ENCODE assay signal across 1 cellular context in the genomic region with DNA sequence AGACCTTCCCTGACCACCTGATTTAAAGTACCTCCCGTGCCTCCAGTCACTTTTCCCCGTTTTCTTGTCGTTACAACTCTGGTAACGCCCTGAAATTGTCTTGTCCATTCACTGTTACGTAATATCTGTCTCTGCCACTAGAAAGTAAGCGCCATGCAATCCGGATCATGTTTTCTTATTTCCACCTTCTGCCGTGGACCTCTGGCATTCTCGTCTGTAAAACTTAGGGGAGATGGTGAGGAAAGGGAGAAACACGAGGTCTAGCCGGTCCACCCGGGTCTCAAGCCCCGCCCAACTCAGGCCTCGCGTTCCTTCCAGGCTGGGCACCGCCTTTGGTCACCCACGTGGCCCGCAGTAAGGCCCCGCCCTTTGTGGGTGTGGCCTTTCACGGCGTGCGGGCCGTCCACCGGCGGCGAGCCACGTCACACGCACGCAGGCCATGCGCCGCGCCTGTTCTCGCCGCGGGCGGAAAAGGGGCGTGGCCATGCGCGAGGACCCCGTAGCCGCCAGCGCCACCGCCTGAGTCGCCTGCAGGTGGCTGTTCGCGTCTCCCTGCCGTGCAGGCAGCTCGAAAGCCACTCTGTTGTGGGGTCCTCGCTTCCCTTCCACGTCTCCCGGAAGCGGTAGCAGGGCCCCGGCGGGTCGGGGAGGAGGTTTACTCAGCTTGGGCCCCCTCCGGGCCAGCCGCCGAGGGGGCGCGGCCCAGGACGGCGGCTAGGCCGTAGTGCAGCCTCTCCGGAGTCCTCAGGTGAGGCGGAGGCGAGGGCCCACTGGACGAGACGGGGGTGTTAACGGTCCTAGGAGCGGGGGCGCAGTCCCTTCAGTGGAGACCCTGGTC.
TF ChIP-seq lines count a peak whose summit lies in the region.

A gene with protein sequence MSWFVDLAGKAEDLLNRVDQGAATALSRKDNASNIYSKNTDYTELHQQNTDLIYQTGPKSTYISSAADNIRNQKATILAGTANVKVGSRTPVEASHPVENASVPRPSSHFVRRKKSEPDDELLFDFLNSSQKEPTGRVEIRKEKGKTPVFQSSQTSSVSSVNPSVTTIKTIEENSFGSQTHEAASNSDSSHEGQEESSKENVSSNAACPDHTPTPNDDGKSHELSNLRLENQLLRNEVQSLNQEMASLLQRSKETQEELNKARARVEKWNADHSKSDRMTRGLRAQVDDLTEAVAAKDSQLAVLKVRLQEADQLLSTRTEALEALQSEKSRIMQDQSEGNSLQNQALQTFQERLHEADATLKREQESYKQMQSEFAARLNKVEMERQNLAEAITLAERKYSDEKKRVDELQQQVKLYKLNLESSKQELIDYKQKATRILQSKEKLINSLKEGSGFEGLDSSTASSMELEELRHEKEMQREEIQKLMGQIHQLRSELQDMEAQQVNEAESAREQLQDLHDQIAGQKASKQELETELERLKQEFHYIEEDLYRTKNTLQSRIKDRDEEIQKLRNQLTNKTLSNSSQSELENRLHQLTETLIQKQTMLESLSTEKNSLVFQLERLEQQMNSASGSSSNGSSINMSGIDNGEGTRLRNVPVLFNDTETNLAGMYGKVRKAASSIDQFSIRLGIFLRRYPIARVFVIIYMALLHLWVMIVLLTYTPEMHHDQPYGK (plus strand): TSS at position 597 of the 838 bp plus-strand sequence. CDS start 3,133 bp downstream, outside the sequence.

TF ChIP-seq in HepG2, 621 proteins besides CTCF, POLR2A, EP300 and RAD21 (continued from another document and continues in another):
- TF ChIP-seq, protein P1, sequence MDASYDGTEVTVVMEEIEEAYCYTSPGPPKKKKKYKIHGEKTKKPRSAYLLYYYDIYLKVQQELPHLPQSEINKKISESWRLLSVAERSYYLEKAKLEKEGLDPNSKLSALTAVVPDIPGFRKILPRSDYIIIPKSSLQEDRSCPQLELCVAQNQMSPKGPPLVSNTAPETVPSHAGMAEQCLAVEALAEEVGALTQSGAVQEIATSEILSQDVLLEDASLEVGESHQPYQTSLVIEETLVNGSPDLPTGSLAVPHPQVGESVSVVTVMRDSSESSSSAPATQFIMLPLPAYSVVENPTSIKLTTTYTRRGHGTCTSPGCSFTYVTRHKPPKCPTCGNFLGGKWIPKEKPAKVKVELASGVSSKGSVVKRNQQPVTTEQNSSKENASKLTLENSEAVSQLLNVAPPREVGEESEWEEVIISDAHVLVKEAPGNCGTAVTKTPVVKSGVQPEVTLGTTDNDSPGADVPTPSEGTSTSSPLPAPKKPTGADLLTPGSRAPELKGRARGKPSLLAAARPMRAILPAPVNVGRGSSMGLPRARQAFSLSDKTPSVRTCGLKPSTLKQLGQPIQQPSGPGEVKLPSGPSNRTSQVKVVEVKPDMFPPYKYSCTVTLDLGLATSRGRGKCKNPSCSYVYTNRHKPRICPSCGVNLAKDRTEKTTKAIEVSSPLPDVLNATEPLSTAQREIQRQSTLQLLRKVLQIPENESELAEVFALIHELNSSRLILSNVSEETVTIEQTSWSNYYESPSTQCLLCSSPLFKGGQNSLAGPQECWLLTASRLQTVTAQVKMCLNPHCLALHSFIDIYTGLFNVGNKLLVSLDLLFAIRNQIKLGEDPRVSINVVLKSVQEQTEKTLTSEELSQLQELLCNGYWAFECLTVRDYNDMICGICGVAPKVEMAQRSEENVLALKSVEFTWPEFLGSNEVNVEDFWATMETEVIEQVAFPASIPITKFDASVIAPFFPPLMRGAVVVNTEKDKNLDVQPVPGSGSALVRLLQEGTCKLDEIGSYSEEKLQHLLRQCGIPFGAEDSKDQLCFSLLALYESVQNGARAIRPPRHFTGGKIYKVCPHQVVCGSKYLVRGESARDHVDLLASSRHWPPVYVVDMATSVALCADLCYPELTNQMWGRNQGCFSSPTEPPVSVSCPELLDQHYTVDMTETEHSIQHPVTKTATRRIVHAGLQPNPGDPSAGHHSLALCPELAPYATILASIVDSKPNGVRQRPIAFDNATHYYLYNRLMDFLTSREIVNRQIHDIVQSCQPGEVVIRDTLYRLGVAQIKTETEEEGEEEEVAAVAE (CRISPR knock-in tag; IDR thresholded peaks at IDR 0.05; ENCODE audit: borderline replicate concordance), result no peak; the same call in 1 of the 2 replicates
- TF ChIP-seq NR2F2 (IDR thresholded peaks at IDR 0.05; ENCODE audit: borderline replicate concordance, low read depth), result no peak
- no peak for TF ChIP-seq STAG1 (CRISPR knock-in tag; IDR thresholded peaks at IDR 0.05)
- TF ChIP-seq, protein P2, sequence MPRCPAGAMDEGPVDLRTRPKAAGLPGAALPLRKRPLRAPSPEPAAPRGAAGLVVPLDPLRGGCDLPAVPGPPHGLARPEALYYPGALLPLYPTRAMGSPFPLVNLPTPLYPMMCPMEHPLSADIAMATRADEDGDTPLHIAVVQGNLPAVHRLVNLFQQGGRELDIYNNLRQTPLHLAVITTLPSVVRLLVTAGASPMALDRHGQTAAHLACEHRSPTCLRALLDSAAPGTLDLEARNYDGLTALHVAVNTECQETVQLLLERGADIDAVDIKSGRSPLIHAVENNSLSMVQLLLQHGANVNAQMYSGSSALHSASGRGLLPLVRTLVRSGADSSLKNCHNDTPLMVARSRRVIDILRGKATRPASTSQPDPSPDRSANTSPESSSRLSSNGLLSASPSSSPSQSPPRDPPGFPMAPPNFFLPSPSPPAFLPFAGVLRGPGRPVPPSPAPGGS (CRISPR knock-in tag; IDR thresholded peaks at IDR 0.05), result peak; percentile 91
- peak; percentile 42; the same call in 1 of the 2 replicates for TF ChIP-seq SRY (CRISPR knock-in tag; IDR thresholded peaks at IDR 0.05)
- TF ChIP-seq NR2F1 (CRISPR knock-in tag; IDR thresholded peaks at IDR 0.05), result no peak
- TF ChIP-seq ZNF20 (CRISPR knock-in tag; IDR thresholded peaks at IDR 0.05), result no peak
- TF ChIP-seq, protein P3, sequence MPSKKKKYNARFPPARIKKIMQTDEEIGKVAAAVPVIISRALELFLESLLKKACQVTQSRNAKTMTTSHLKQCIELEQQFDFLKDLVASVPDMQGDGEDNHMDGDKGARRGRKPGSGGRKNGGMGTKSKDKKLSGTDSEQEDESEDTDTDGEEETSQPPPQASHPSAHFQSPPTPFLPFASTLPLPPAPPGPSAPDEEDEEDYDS (CRISPR knock-in tag; IDR thresholded peaks at IDR 0.05), result peak; percentile 94
- peak; percentile 82 for TF ChIP-seq CEBPB (IDR thresholded peaks at IDR 0.05; ENCODE audit: borderline replicate concordance, low read depth, low read length)
- no peak for TF ChIP-seq HMG20A (CRISPR knock-in tag; IDR thresholded peaks at IDR 0.05; ENCODE audit: borderline replicate concordance)
- TF ChIP-seq, protein P4, sequence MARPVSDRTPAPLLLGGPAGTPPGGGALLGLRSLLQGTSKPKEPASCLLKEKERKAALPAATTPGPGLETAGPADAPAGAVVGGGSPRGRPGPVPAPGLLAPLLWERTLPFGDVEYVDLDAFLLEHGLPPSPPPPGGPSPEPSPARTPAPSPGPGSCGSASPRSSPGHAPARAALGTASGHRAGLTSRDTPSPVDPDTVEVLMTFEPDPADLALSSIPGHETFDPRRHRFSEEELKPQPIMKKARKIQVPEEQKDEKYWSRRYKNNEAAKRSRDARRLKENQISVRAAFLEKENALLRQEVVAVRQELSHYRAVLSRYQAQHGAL (CRISPR knock-in tag; IDR thresholded peaks at IDR 0.05; ENCODE audit: not compliant biosample characterization), result no peak
- TF ChIP-seq ZNF83 (CRISPR knock-in tag; IDR thresholded peaks at IDR 0.05; ENCODE audit: borderline replicate concordance), result peak; percentile 46; the same call in 1 of the 2 replicates
- 0 out of 2 replicates have a peak, but pooled peaks have one; percentile 44 for TF ChIP-seq ZNF772 (CRISPR knock-in tag; IDR thresholded peaks at IDR 0.05)
- TF ChIP-seq SP1 (IDR thresholded peaks at IDR 0.05), result peak; percentile 49; the same call in 1 of the 2 replicates
- peak; percentile 99 for TF ChIP-seq SP1 (CRISPR knock-in tag; IDR thresholded peaks at IDR 0.05)
- TF ChIP-seq MTF2 (CRISPR knock-in tag; IDR thresholded peaks at IDR 0.05; ENCODE audit: borderline replicate concordance), result no peak
- no peak for TF ChIP-seq FLYWCH1 (CRISPR knock-in tag; IDR thresholded peaks at IDR 0.05)
- TF ChIP-seq ETV5 (CRISPR knock-in tag; IDR thresholded peaks at IDR 0.05; ENCODE audit: borderline replicate concordance), result peak; percentile 90
- TF ChIP-seq ZNF136 (CRISPR knock-in tag; IDR thresholded peaks at IDR 0.05; ENCODE audit: low read depth), result peak; percentile 87
- no peak for TF ChIP-seq ZSCAN12 (CRISPR knock-in tag; IDR thresholded peaks at IDR 0.05)
- TF ChIP-seq, protein P5, sequence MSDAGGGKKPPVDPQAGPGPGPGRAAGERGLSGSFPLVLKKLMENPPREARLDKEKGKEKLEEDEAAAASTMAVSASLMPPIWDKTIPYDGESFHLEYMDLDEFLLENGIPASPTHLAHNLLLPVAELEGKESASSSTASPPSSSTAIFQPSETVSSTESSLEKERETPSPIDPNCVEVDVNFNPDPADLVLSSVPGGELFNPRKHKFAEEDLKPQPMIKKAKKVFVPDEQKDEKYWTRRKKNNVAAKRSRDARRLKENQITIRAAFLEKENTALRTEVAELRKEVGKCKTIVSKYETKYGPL (CRISPR knock-in tag; IDR thresholded peaks at IDR 0.05), result peak; percentile 50; the same call in 1 of the 2 replicates
- TF ChIP-seq, protein P6, sequence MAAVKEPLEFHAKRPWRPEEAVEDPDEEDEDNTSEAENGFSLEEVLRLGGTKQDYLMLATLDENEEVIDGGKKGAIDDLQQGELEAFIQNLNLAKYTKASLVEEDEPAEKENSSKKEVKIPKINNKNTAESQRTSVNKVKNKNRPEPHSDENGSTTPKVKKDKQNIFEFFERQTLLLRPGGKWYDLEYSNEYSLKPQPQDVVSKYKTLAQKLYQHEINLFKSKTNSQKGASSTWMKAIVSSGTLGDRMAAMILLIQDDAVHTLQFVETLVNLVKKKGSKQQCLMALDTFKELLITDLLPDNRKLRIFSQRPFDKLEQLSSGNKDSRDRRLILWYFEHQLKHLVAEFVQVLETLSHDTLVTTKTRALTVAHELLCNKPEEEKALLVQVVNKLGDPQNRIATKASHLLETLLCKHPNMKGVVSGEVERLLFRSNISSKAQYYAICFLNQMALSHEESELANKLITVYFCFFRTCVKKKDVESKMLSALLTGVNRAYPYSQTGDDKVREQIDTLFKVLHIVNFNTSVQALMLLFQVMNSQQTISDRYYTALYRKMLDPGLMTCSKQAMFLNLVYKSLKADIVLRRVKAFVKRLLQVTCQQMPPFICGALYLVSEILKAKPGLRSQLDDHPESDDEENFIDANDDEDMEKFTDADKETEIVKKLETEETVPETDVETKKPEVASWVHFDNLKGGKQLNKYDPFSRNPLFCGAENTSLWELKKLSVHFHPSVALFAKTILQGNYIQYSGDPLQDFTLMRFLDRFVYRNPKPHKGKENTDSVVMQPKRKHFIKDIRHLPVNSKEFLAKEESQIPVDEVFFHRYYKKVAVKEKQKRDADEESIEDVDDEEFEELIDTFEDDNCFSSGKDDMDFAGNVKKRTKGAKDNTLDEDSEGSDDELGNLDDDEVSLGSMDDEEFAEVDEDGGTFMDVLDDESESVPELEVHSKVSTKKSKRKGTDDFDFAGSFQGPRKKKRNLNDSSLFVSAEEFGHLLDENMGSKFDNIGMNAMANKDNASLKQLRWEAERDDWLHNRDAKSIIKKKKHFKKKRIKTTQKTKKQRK (IDR thresholded peaks at IDR 0.05; ENCODE audit: low read length), result no peak
- no peak; the same call in 1 of the 2 replicates for TF ChIP-seq ZNF816 (CRISPR knock-in tag; IDR thresholded peaks at IDR 0.05; ENCODE audit: borderline replicate concordance)
- TF ChIP-seq, protein P7, sequence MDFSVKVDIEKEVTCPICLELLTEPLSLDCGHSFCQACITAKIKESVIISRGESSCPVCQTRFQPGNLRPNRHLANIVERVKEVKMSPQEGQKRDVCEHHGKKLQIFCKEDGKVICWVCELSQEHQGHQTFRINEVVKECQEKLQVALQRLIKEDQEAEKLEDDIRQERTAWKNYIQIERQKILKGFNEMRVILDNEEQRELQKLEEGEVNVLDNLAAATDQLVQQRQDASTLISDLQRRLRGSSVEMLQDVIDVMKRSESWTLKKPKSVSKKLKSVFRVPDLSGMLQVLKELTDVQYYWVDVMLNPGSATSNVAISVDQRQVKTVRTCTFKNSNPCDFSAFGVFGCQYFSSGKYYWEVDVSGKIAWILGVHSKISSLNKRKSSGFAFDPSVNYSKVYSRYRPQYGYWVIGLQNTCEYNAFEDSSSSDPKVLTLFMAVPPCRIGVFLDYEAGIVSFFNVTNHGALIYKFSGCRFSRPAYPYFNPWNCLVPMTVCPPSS (IDR thresholded peaks at IDR 0.05), result no peak
- no peak for TF ChIP-seq ZNF775 (CRISPR knock-in tag; IDR thresholded peaks at IDR 0.05; ENCODE audit: borderline replicate concordance)
- TF ChIP-seq ZC3H13 (CRISPR knock-in tag; IDR thresholded peaks at IDR 0.05), result no peak
- TF ChIP-seq, protein P8, sequence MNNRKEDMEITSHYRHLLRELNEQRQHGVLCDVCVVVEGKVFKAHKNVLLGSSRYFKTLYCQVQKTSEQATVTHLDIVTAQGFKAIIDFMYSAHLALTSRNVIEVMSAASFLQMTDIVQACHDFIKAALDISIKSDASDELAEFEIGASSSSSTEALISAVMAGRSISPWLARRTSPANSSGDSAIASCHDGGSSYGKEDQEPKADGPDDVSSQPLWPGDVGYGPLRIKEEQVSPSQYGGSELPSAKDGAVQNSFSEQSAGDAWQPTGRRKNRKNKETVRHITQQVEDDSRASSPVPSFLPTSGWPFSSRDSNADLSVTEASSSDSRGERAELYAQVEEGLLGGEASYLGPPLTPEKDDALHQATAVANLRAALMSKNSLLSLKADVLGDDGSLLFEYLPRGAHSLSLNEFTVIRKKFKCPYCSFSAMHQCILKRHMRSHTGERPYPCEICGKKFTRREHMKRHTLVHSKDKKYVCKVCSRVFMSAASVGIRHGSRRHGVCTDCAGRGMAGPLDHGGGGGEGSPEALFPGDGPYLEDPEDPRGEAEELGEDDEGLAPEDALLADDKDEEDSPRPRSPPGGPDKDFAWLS (CRISPR knock-in tag; IDR thresholded peaks at IDR 0.05; ENCODE audit: borderline replicate concordance), result no peak
- 0 out of 2 replicates have a peak, but pooled peaks have one; percentile 33 for TF ChIP-seq ZSCAN29 (CRISPR knock-in tag; conservative IDR thresholded peaks at IDR 0.05)
- peak; percentile 79 for TF ChIP-seq CHD2 (IDR thresholded peaks at IDR 0.05; ENCODE audit: low read depth, low read length)
- TF ChIP-seq, protein P9, sequence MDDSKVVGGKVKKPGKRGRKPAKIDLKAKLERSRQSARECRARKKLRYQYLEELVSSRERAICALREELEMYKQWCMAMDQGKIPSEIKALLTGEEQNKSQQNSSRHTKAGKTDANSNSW (CRISPR knock-in tag; IDR thresholded peaks at IDR 0.05; ENCODE audit: borderline replicate concordance), result peak; percentile 60; the same call in 1 of the 2 replicates
- no peak for TF ChIP-seq ZNF720 (CRISPR knock-in tag; IDR thresholded peaks at IDR 0.05)
- TF ChIP-seq ETV6 (CRISPR knock-in tag; conservative IDR thresholded peaks at IDR 0.05), result peak; percentile 44; the same call in 1 of the 2 replicates
- TF ChIP-seq HNRNPH1 (optimal IDR thresholded peaks at IDR 0.05; ENCODE audit: low read depth, low read length), result no peak
- no peak for TF ChIP-seq ZNF724P (CRISPR knock-in tag; IDR thresholded peaks at IDR 0.05; ENCODE audit: borderline replicate concordance)
- no peak for TF ChIP-seq MTA1 (CRISPR knock-in tag; IDR thresholded peaks at IDR 0.05; ENCODE audit: borderline replicate concordance)
- no peak; the same call in 1 of the 2 replicates for TF ChIP-seq GZF1 (CRISPR knock-in tag; IDR thresholded peaks at IDR 0.05)
